In the genomic region with DNA sequence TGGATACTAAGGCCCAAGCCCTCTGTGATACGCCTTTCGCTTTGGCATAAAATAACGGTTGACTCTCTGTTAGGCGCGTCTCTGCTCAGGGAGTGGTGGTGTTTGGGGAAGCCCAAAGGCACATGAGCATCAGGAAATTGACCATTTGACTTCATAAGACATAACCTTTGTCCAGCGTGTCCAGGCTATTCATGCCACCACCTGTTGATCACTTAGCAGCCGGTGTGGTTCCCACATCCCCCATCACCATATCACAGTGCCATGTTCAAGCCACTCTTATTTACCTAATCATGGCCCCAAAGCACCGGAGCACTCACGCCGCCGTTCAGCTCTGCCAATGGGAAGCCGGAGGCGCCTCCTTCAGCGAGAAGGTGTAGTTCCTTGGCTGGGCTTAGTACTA, we compare ENCODE assay signal across 23 cellular contexts. TPM values are rescaled to one million over a fixed set of nuclear protein-coding genes. Genes with fewer than 3 reads are reported as not detected.
"Had no signal": no experiment of that assay in that cellular context is flagged by ENCODE, and none has a peak within 500 bp of the region (broad histone marks: within the 10 kb centered on the region; RNA-seq: fewer than 3 reads in every experiment).

No MANE protein-coding gene starts in this region.

- H3K4me1 Mint-ChIP-seq: stimulated activated memory B cell treated with anti-CD40 and anti-IgM and Interleukin-4, amounts not matched to agents 10 μg/mL and 1 μg/mL and 100 μg/mL, for 72 hours had no signal

- H3K4me1 ChIP-seq: pancreas, right lobe of liver had no signal

- FAIRE-seq: endometrium, frontal cortex, islet of Langerhans, pancreas had no signal

- H3K4me3 ChIP-seq: heart left ventricle, pancreas, right lobe of liver, testis, tibial nerve had no signal

- H3K27me3 ChIP-seq: pancreas, right lobe of liver, testis had no signal

- ATAC-seq: esophagus mucosa; heart left ventricle; naive thymus-derived CD4-positive, alpha-beta T cell; pancreas; right lobe of liver; stimulated activated memory B cell treated with anti-CD40 and anti-IgM and Interleukin-4, amounts not matched to agents 10 μg/mL and 1 μg/mL and 100 μg/mL, for 72 hours; stimulated activated naive CD8-positive, alpha-beta T cell treated with anti-CD3 and anti-CD28 coated beads, Interleukin-15, amount 100 ng/mL, for 72 hours had no signal

- H3K9me3 ChIP-seq: heart left ventricle, pancreas, right lobe of liver, testis, tibial nerve had no signal

- H3K27me3 Mint-ChIP-seq: naive thymus-derived CD4-positive, alpha-beta T cell; stimulated activated naive CD8-positive, alpha-beta T cell treated with anti-CD3 and anti-CD28 coated beads, Interleukin-15, amount 100 ng/mL, for 72 hours had no signal

- DNase-seq: effector memory CD4-positive, alpha-beta T cell; hypothalamus; kidney glomerular epithelial cell; mesendoderm; naive thymus-derived CD4-positive, alpha-beta T cell; nephron progenitor cell; nucleus accumbens; retina; right lobe of liver; stimulated activated CD4-positive, alpha-beta T cell treated with anti-CD3 and anti-CD28 coated beads, Interleukin-4, amount 100 ng/mL, for 1 hour; stimulated activated CD8-positive, alpha-beta memory T cell treated with anti-CD3 and anti-CD28 coated beads, Interleukin-4, amount 100 ng/mL, for 48 hours; stimulated activated naive CD8-positive, alpha-beta T cell treated with anti-CD3 and anti-CD28 coated beads, Interleukin-15, amount 100 ng/mL, for 72 hours; testis had no signal

- H3K4me3 Mint-ChIP-seq: naive thymus-derived CD4-positive, alpha-beta T cell; nephron progenitor cell; stimulated activated memory B cell treated with anti-CD40 and anti-IgM and Interleukin-4, amounts not matched to agents 10 μg/mL and 1 μg/mL and 100 μg/mL, for 72 hours; stimulated activated naive CD8-positive, alpha-beta T cell treated with anti-CD3 and anti-CD28 coated beads, Interleukin-15, amount 100 ng/mL, for 72 hours had no signal

- H3K36me3 ChIP-seq: pancreas, right lobe of liver, tibial nerve had no signal

- H3K9me3 Mint-ChIP-seq: naive thymus-derived CD4-positive, alpha-beta T cell; nephron progenitor cell; stimulated activated memory B cell treated with anti-CD40 and anti-IgM and Interleukin-4, amounts not matched to agents 10 μg/mL and 1 μg/mL and 100 μg/mL, for 72 hours; stimulated activated naive CD8-positive, alpha-beta T cell treated with anti-CD3 and anti-CD28 coated beads, Interleukin-15, amount 100 ng/mL, for 72 hours had no signal

- H3K27ac Mint-ChIP-seq: naive thymus-derived CD4-positive, alpha-beta T cell; nephron progenitor cell; progenitor cell of endocrine pancreas; stimulated activated memory B cell treated with anti-CD40 and anti-IgM and Interleukin-4, amounts not matched to agents 10 μg/mL and 1 μg/mL and 100 μg/mL, for 72 hours had no signal

- H3K27ac ChIP-seq: heart left ventricle, pancreas, right lobe of liver, tibial nerve had no signal

RNA-seq across cellular contexts. Expression of a gene that starts 27.9 kb away (rescaled TPM):
- polyA plus RNA-seq: fibroblast of lung had no signal

RNA-seq across cellular contexts. Expression of a gene that starts 38.5 kb away (rescaled TPM):
- total RNA-seq: esophagus mucosa, progenitor cell of endocrine pancreas had no signal
- polyA plus RNA-seq: naive thymus-derived CD4-positive, alpha-beta T cell had no signal
